13 cellular contexts compared by ENCODE assay signal in genomic region chr19:40650749-40651305, GRCh38. TPM values are rescaled to one million over a fixed set of nuclear protein-coding genes. Genes with fewer than 3 reads are reported as not detected.
A peak's percentile ranks its signal among the peaks of the same experiment; 100 is the strongest.
DNase-seq lines count a peak whose midpoint lies in the region; ATAC-seq and TF ChIP-seq lines count a peak whose summit lies in the region.
"Had no signal": no experiment of that assay in that cellular context is flagged by ENCODE, and none has a peak within 500 bp of the region (broad histone marks: within the 10 kb centered on the region; RNA-seq: fewer than 3 reads in every experiment).

No MANE protein-coding gene starts in this region.

- no peak for TF ChIP-seq EP300 in gastroesophageal sphincter (IDR thresholded peaks at IDR 0.05)

- H3K27me3 ChIP-seq in ascending aorta (no peaks in the 10 kb centered on the region), gastroesophageal sphincter (no peaks in the 10 kb centered on the region), rectal smooth muscle tissue (ENCODE audit: control insufficient read depth, insufficient read depth, low read length) (no peaks in the 10 kb centered on the region)
- H3K27me3 ChIP-seq: foreskin keratinocyte had no signal

- H3K9ac ChIP-seq in rectal smooth muscle tissue (ENCODE audit: low read length): no peak overlapping the region

- H3K4me1 ChIP-seq in ascending aorta: peaks cover 13 to 31% of the 10 kb centered on the region in 2 donors
- H3K4me1 ChIP-seq in gastroesophageal sphincter: peaks cover 0 to 39% (median 24%) of the 10 kb centered on the region in 3 donors
- H3K4me1 ChIP-seq in rectal smooth muscle tissue (ENCODE audit: control insufficient read depth, insufficient read depth, low read length): peaks cover 11% of the 10 kb centered on the region

- TF ChIP-seq POLR2A in gastroesophageal sphincter (IDR thresholded peaks at IDR 0.05): no peak

- no peak overlapping the region for H3K4me3 ChIP-seq in ascending aorta
- no peak overlapping the region for H3K4me3 ChIP-seq in gastroesophageal sphincter
- H3K4me3 ChIP-seq in rectal smooth muscle tissue (ENCODE audit: low read length): no peak overlapping the region
- H3K4me3 ChIP-seq: PC-9 had no signal

- TF ChIP-seq CTCF in AG09319 (IDR thresholded peaks at IDR 0.05; ENCODE audit: low read depth, low read length) (no peak), ascending aorta (IDR thresholded peaks at IDR 0.05) (no peak), gastroesophageal sphincter (IDR thresholded peaks at IDR 0.05) (no peak)

- 61% methylated on average over 2 of the region's 8 CpGs; no CpG with 5 or more reads in 1 of the 2 donors for WGBS in gastroesophageal sphincter (ENCODE audit: low coverage in 1 of 2), 2 donors

- H3K36me3 ChIP-seq in ascending aorta (no peaks in the 10 kb centered on the region), gastroesophageal sphincter (no peaks in the 10 kb centered on the region), rectal smooth muscle tissue (ENCODE audit: control insufficient read depth, insufficient read depth, low read length) (no peaks in the 10 kb centered on the region)

- intact Hi-C loops in ascending aorta (cut with DNase I): loop anchor here (5.0 kb wide), 1 partner anchor 41 kb away; the partner anchor contains the start of gene NUMBL

- H3K27ac ChIP-seq in ascending aorta (peak overlapping the region; percentile 49 to 63), gastroesophageal sphincter (peak overlapping the region; percentile 48 to 81 (median 64)), rectal smooth muscle tissue (ENCODE audit: low read depth, low read length) (peak overlapping the region; percentile 61)
- H3K27ac ChIP-seq: foreskin keratinocyte, PC-9 had no signal

- ATAC-seq in gastroesophageal sphincter (peak; percentile 54), HG02970 (IDR thresholded peaks at IDR 0.05; ENCODE audit: low FRiP score, unreplicated experiment) (no peak)

- H3K9me3 ChIP-seq in ascending aorta (no peaks in the 10 kb centered on the region), gastroesophageal sphincter (no peaks in the 10 kb centered on the region)

- DNase-seq in AG09319 (ENCODE audit: extremely low read depth, low read depth): peak; percentile 88
- peak in 1 of 2 donors; percentile 85 for DNase-seq in ascending aorta (ENCODE audit: low spot score in 2 of 2)
- no peak for DNase-seq in COLO668 (lab: John Stamatoyannopoulos, UW; ENCODE audit: unreplicated experiment)
- no peak for DNase-seq in GDM1 (lab: John Stamatoyannopoulos, UW)
- no peak for DNase-seq in NCI-H146 treated with DMSO at 0.1 percent for 48 hours (lab: John Stamatoyannopoulos, UW; ENCODE audit: unreplicated experiment)
- DNase-seq: activated CD4-positive, alpha-beta T cell treated with anti-CD3 and anti-CD28 coated beads, Interleukin-2, amount 10 ng/mL, durations not matched to agents 24 days and 14 days; foreskin keratinocyte; nucleus accumbens; PC-9; T-helper 1 cell had no signal

RNA-seq across cellular contexts. Expression of gene NUMBL, which starts 39.6 kb away (rescaled TPM):
- total RNA-seq in ascending aorta: 360 TPM
- 10 to 100 TPM; 35.8 to 60.6 (median 49.1) TPM for total RNA-seq in gastroesophageal sphincter

RNA-seq across cellular contexts. Expression of gene LTBP4, which starts 49.7 kb away (rescaled TPM):
- 691 TPM for total RNA-seq in ascending aorta
- 100 to 1,000 TPM; 199 to 369 (median 320) TPM for total RNA-seq in gastroesophageal sphincter
